In genomic region chr1:163069655-163070277, GRCh38 we compare ENCODE assay signal across 13 cellular contexts. TPM values are rescaled to one million over a fixed set of nuclear protein-coding genes. Genes with fewer than 3 reads are reported as not detected.
A peak's percentile ranks its signal among the peaks of the same experiment; 100 is the strongest.
DNase-seq lines count a peak whose midpoint lies in the region; ATAC-seq and TF ChIP-seq lines count a peak whose summit lies in the region.
"Had no signal": no experiment of that assay in that cellular context is flagged by ENCODE, and none has a peak within 500 bp of the region (broad histone marks: within the 10 kb centered on the region; RNA-seq: fewer than 3 reads in every experiment).

No MANE protein-coding gene starts in this region.

- ATAC-seq in HG02981 (IDR thresholded peaks at IDR 0.05; ENCODE audit: unreplicated experiment), result no peak
- ATAC-seq in HG02840 (IDR thresholded peaks at IDR 0.05; ENCODE audit: low FRiP score, unreplicated experiment), result no peak
- ATAC-seq: activated CD4-positive, CD25-positive, alpha-beta regulatory T cell treated with anti-CD3 and anti-CD28 coated beads, Interleukin-2, amount 50 U/mL, for 24 hours; stimulated activated naive B cell treated with anti-CD40 and anti-IgM and Interleukin-4, amounts not matched to agents 10 μg/mL and 1 μg/mL and 100 μg/mL, for 72 hours had no signal

- no peaks in the 10 kb centered on the region for H3K27me3 ChIP-seq in ovary

- no peaks in the 10 kb centered on the region for H3K36me3 ChIP-seq in ovary

- no peak overlapping the region for H3K27ac ChIP-seq in ovary
- H3K27ac ChIP-seq: C4-2B had no signal

- intact Hi-C loops in ovary (cut with DNase I), result no loop called here

- H3K4me3 ChIP-seq in AG10803 (ENCODE audit: low read length), result peak overlapping the region; percentile 62
- peak overlapping the region; percentile 70 for H3K4me3 ChIP-seq in fibroblast of the aortic adventitia (ENCODE audit: low read depth, low read length)
- H3K4me3 ChIP-seq in ovary, result peak overlapping the region; percentile 10

- no peak for DNase-seq in AG10803 (ENCODE audit: low read depth)
- DNase-seq in SK-N-DZ (ENCODE audit: low spot score), result peak; percentile 40
- DNase-seq in fibroblast of the aortic adventitia (ENCODE audit: low read depth), result peak; percentile 33
- no peak for DNase-seq in ovary
- no peak for DNase-seq in LoVo (ENCODE audit: low spot score)
- DNase-seq in D341Med (ENCODE audit: low spot score), result no peak
- DNase-seq: effector CD8-positive, alpha-beta T cell; stimulated activated CD4-positive, alpha-beta T cell treated with anti-CD3 and anti-CD28 coated beads, Interleukin-12 subunit alpha, Interleukin-12 subunit beta, amount 100 ng/mL, for 4 hours; stimulated activated naive B cell treated with anti-CD40 and anti-IgM and Interleukin-4, amounts not matched to agents 10 μg/mL and 1 μg/mL and 100 μg/mL, for 72 hours had no signal

- no peak for TF ChIP-seq EP300 in ovary (IDR thresholded peaks at IDR 0.05)

- no peak for TF ChIP-seq POLR2A in ovary (IDR thresholded peaks at IDR 0.05)

- no peaks in the 10 kb centered on the region for H3K9me3 ChIP-seq in ovary

- H3K4me1 ChIP-seq in ovary (ENCODE audit: insufficient read depth), result no peaks in the 10 kb centered on the region

- WGBS in ovary, 3 donors, result 18 to 26% (median 19%) methylated on average over 2 of the region's 2 CpGs

- no peak for TF ChIP-seq CTCF in AG10803 (conservative IDR thresholded peaks at IDR 0.05; ENCODE audit: low read length)
- no peak for TF ChIP-seq CTCF in fibroblast of the aortic adventitia (IDR thresholded peaks at IDR 0.05; ENCODE audit: insufficient read depth, low read length)
- TF ChIP-seq CTCF in ovary (IDR thresholded peaks at IDR 0.05), result no peak

RNA-seq across cellular contexts. Expression of gene RGS4, which starts 0.6 kb away (rescaled TPM):
- polyA plus RNA-seq in SK-N-DZ (2014; cell fraction: cytosol; rRNA removed), result 411 and 504 TPM in 2 replicates
- 138 and 224 TPM in 2 replicates for polyA plus RNA-seq in SK-N-DZ (2014; cell fraction: nucleus; rRNA removed)
- total RNA-seq in fibroblast of the aortic adventitia (ENCODE audit: low replicate concordance), result 255 and 538 TPM in 2 replicates
- total RNA-seq in ovary, result 10 to 100 TPM in 1 of 7 donors, 1 to 10 TPM in 4, under 1 TPM in 2; 0.20 to 66.7 (median 1.8) TPM
- polyA plus RNA-seq in ovary, result 10 to 100 TPM in 1 of 2 donors, 1 to 10 TPM in 1; 2.9 to 17.5 TPM

Comparison
In these comparisons a context has a peak if more than half of its experiments do, and no peak if none do; other contexts are left out.
1. DNase-seq: peak in SK-N-DZ (single experiment) and fibroblast of the aortic adventitia (single experiment); none in AG10803 (single experiment), ovary (0 of 5), LoVo (single experiment) and D341Med (single experiment).
2. H3K4me3 ChIP-seq: peak in every context shown above with its lines; median percentile 70 in fibroblast of the aortic adventitia; 62 in AG10803; 10 in ovary.